15 cellular contexts compared by ENCODE assay signal in the genomic region with DNA sequence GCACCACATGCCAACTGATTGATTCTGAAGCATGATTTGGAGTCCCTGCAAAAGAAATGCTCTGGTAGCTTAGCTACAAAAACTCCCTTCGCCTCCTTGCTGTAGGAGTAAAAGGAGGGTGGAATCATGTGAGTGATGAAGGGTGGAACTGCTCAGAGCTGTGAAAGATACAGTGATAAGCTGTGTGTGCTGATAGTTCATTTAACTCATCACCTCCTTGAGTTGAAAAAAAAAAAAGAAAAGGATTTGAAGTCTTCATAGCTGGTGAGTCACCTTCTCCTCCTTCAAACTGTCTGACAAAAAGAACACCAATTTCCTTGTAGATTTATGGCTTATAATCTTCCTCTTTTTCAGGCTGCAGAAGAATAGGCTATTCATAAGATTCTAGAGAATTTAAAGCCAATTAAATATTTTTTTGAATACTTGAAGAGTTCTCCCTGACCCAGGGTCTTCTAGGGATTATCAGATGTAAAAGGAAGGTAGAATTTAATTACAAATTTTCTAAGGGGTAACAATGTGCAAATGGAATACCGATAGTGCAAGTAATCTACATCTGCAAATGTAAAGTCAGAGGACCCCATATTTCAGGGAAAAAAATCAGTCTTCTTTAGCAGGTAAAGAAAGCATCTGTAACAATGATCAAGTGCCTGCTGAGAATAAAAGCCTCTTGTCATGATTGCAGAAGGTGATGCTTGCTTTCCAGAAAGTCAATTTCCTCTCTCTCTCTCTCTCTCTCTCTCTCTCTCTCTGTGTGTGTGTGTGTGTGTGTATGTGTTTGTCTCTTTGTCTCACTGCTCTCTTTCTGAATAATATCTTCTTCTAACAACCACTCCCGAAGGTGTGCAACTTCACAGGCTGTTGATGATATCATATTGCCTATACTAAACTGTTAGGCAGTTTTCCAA.
DNase-seq lines count a peak whose midpoint lies in the region; ATAC-seq and TF ChIP-seq lines count a peak whose summit lies in the region.
"Had no signal": no experiment of that assay in that cellular context is flagged by ENCODE, and none has a peak within 500 bp of the region (broad histone marks: within the 10 kb centered on the region; RNA-seq: fewer than 3 reads in every experiment).

No MANE protein-coding gene starts in this region.

- H3K9me3 ChIP-seq in HAP-1, result peaks cover 3% of the 10 kb centered on the region; the same call in 1 of the 2 replicates
- H3K9me3 ChIP-seq in parathyroid adenoma (ENCODE audit: control insufficient read depth, low read length), result no peaks in the 10 kb centered on the region
- H3K9me3 ChIP-seq in right cardiac atrium (ENCODE audit: control insufficient read depth, low read length), result no peaks in the 10 kb centered on the region

- DNase-seq in HAP-1 (ENCODE audit: low spot score in 2 of 2) (peak; percentile 31 to 98), NOMO-1 treated with DMSO at 0.1 percent for 48 hours (lab: John Stamatoyannopoulos, UW; ENCODE audit: unreplicated experiment) (peak; percentile 93), epithelial cell of esophagus (ENCODE audit: low read depth) (peak; percentile 68), NCI-H526 treated with DMSO at 0.1 percent for 48 hours (lab: John Stamatoyannopoulos, UW) (no peak), NCI-H2227 treated with DMSO at 0.1 percent for 48 hours (lab: John Stamatoyannopoulos, UW) (no peak), right cardiac atrium (no peak), GF-D8 (lab: John Stamatoyannopoulos, UW) (no peak)
- DNase-seq: activated B cell treated with CpG ODN at 0.5 μM for 24 hours; adrenal gland; CD4-positive, CD25-positive, alpha-beta regulatory T cell; naive thymus-derived CD4-positive, alpha-beta T cell; NCI-H1105 treated with DMSO at 0.1 percent for 48 hours; NCI-H524 had no signal

- no peaks in the 10 kb centered on the region for H3K79me2 ChIP-seq in parathyroid adenoma

- TF ChIP-seq CTCF in epithelial cell of esophagus (IDR thresholded peaks at IDR 0.05; ENCODE audit: insufficient read depth, low read depth, low read length, missing control alignments) (no peak), parathyroid adenoma (IDR thresholded peaks at IDR 0.05) (no peak)

- no peak overlapping the region for H3K27ac ChIP-seq in parathyroid adenoma
- no peak overlapping the region for H3K27ac ChIP-seq in right cardiac atrium (ENCODE audit: low read length)
- H3K27ac ChIP-seq: adrenal gland had no signal

- H3K36me3 ChIP-seq in HAP-1 (replicated peaks) (no peaks in the 10 kb centered on the region), parathyroid adenoma (ENCODE audit: control insufficient read depth, insufficient read depth, low read length) (no peaks in the 10 kb centered on the region)
- H3K36me3 ChIP-seq: adrenal gland had no signal

- peaks cover 14% of the 10 kb centered on the region for H3K4me1 ChIP-seq in HAP-1
- H3K4me1 ChIP-seq in parathyroid adenoma, result no peaks in the 10 kb centered on the region
- H3K4me1 ChIP-seq in right cardiac atrium (ENCODE audit: control insufficient read depth, insufficient read depth, low read length), result no peaks in the 10 kb centered on the region
- H3K4me1 ChIP-seq: adrenal gland had no signal

- no peak for ATAC-seq in right cardiac atrium
- ATAC-seq: left lobe of liver; naive thymus-derived CD4-positive, alpha-beta T cell had no signal

- H3K9ac ChIP-seq in parathyroid adenoma, result no peak overlapping the region

- H3K4me2 ChIP-seq in parathyroid adenoma (ENCODE audit: low read length), result peak overlapping the region; percentile 27

- H3K27me3 ChIP-seq in HAP-1 (ENCODE audit: low read depth), result no peaks in the 10 kb centered on the region
- H3K27me3 ChIP-seq in parathyroid adenoma (ENCODE audit: control insufficient read depth, insufficient read depth, low read length), result no peaks in the 10 kb centered on the region
- no peaks in the 10 kb centered on the region for H3K27me3 ChIP-seq in right cardiac atrium (ENCODE audit: control insufficient read depth, insufficient read depth)
- H3K27me3 ChIP-seq: adrenal gland had no signal

- H3K4me3 ChIP-seq in HAP-1 (no peak overlapping the region), epithelial cell of esophagus (ENCODE audit: low read length) (no peak overlapping the region), parathyroid adenoma (ENCODE audit: low read depth, low read length) (peak overlapping the region; percentile 24), right cardiac atrium (ENCODE audit: low read length) (no peak overlapping the region)
- H3K4me3 ChIP-seq: adrenal gland had no signal

- in situ Hi-C loops in HAP-1 (cut with MboI; ENCODE audit: low sequenced_read_pairs), result no loop called here

- intact Hi-C loops in right cardiac atrium (cut with DNase I), result no loop called here

- H2AFZ ChIP-seq in parathyroid adenoma, result no peak overlapping the region

- WGBS in right cardiac atrium, result 67% methylated on average over 3 of the region's 3 CpGs

Comparison
In these comparisons a context has a peak if more than half of its experiments do, and no peak if none do; other contexts are left out.
1. DNase-seq: peak in HAP-1 (2 of 2), NOMO-1 treated with DMSO at 0.1 percent for 48 hours (single experiment) and epithelial cell of esophagus (single experiment); none in NCI-H526 treated with DMSO at 0.1 percent for 48 hours (single experiment), NCI-H2227 treated with DMSO at 0.1 percent for 48 hours (single experiment), right cardiac atrium (0 of 3) and GF-D8 (single experiment).